In genomic region chr4:112516076-112516385, GRCh38 we compare ENCODE assay signal across 8 cellular contexts. TPM values are rescaled to one million over a fixed set of nuclear protein-coding genes. Genes with fewer than 3 reads are reported as not detected.
DNase-seq lines count a peak whose midpoint lies in the region; ATAC-seq and TF ChIP-seq lines count a peak whose summit lies in the region.

NEUROG2 (minus strand) TSS chr4:112516180; CDS start chr4:112515475, 705 bp downstream.

- intact Hi-C loops in activated CD4-positive, alpha-beta memory T cell treated with anti-CD3 and anti-CD28 coated beads for 36 hours (cut with micrococcal nuclease): loop anchor here (5.0 to 10.0 kb wide), 2 partner anchors 1249 to 1884 kb away; partner anchors contain the start of gene CAMK2D

- CTCF ChIA-PET in HEK293T (lab: Yijun Ruan, JAX): interaction anchor here (0.7 to 1.9 kb wide), 3 partner anchors 8 to 249 kb away, joined by 3 to 5 read pairs (median 5); no protein-coding TSS in a partner anchor
- CTCF ChIA-PET in activated CD4-positive, alpha-beta memory T cell treated with anti-CD3 and anti-CD28 coated beads for 36 hours (lab: Charles Lee): interaction anchor here (0.7 to 1.7 kb wide), 6 partner anchors 8 to 284 kb away, joined by 3 to 8 read pairs (median 4); partner anchors contain the start of gene AP1AR

- no peak within 1 kb of the TSS for H3K27ac Mint-ChIP-seq in activated CD4-positive, alpha-beta memory T cell treated with anti-CD3 and anti-CD28 coated beads for 36 hours
- peak within 1 kb of the TSS; percentile 72 for H3K27ac Mint-ChIP-seq in stimulated activated memory B cell treated with anti-CD40 and anti-IgM and Interleukin-4, amounts not matched to agents 10 μg/mL and 1 μg/mL and 100 μg/mL, for 72 hours

- ATAC-seq in stimulated activated memory B cell treated with anti-CD40 and anti-IgM and Interleukin-4, amounts not matched to agents 10 μg/mL and 1 μg/mL and 100 μg/mL, for 72 hours: peak; percentile 24

- POLR2A ChIA-PET in HEK293T (lab: Yijun Ruan, JAX): interaction anchor here (0.9 to 1.2 kb wide), 3 partner anchors 8 to 284 kb away, joined by 3 read pairs; no protein-coding TSS in a partner anchor
- POLR2A ChIA-PET in activated CD4-positive, alpha-beta memory T cell treated with anti-CD3 and anti-CD28 coated beads for 36 hours (lab: Charles Lee): interaction anchor here (0.9 to 1.1 kb wide), 2 partner anchors 228 to 231 kb away, joined by 3 to 4 read pairs; no protein-coding TSS in a partner anchor

- H3K4me3 ChIP-seq in iPS-11a (ENCODE audit: low read depth, low read length): peak within 1 kb of the TSS; percentile 39

- no peaks in the 10 kb centered on the region for H3K9me3 Mint-ChIP-seq in activated CD4-positive, alpha-beta memory T cell treated with anti-CD3 and anti-CD28 coated beads for 36 hours
- peaks cover 3% of the 10 kb centered on the region for H3K9me3 Mint-ChIP-seq in stimulated activated memory B cell treated with anti-CD40 and anti-IgM and Interleukin-4, amounts not matched to agents 10 μg/mL and 1 μg/mL and 100 μg/mL, for 72 hours

- peaks cover 45% of the 10 kb centered on the region for H3K4me1 Mint-ChIP-seq in activated CD4-positive, alpha-beta memory T cell treated with anti-CD3 and anti-CD28 coated beads for 36 hours (ENCODE audit: low read depth)
- H3K4me1 Mint-ChIP-seq in stimulated activated memory B cell treated with anti-CD40 and anti-IgM and Interleukin-4, amounts not matched to agents 10 μg/mL and 1 μg/mL and 100 μg/mL, for 72 hours: peaks cover 57% of the 10 kb centered on the region

- H3K4me3 Mint-ChIP-seq in activated CD4-positive, alpha-beta memory T cell treated with anti-CD3 and anti-CD28 coated beads for 36 hours: peak within 1 kb of the TSS; percentile 94
- H3K4me3 Mint-ChIP-seq in stimulated activated memory B cell treated with anti-CD40 and anti-IgM and Interleukin-4, amounts not matched to agents 10 μg/mL and 1 μg/mL and 100 μg/mL, for 72 hours: peak within 1 kb of the TSS; percentile 90

- peaks cover 5% of the 10 kb centered on the region for H3K36me3 Mint-ChIP-seq in activated CD4-positive, alpha-beta memory T cell treated with anti-CD3 and anti-CD28 coated beads for 36 hours
- no peaks in the 10 kb centered on the region for H3K36me3 Mint-ChIP-seq in stimulated activated memory B cell treated with anti-CD40 and anti-IgM and Interleukin-4, amounts not matched to agents 10 μg/mL and 1 μg/mL and 100 μg/mL, for 72 hours

- DNase-seq in HEK293T (ENCODE audit: extremely low spot score): peak; percentile 52
- no peak for DNase-seq in activated CD4-positive, alpha-beta memory T cell treated with anti-CD3 and anti-CD28 coated beads for 36 hours
- no peak for DNase-seq in ureter (ENCODE audit: low spot score)
- DNase-seq in stimulated activated CD4-positive, alpha-beta T cell treated with anti-CD3 and anti-CD28 coated beads, Interleukin-2, amount 100 ng/mL, for 24 hours: no peak
- DNase-seq in HuH-7 (ENCODE audit: low spot score): no peak
- DNase-seq in OCI-M2 (lab: John Stamatoyannopoulos, UW; ENCODE audit: unreplicated experiment): no peak

- peaks cover 89% of the 10 kb centered on the region for H3K27me3 Mint-ChIP-seq in activated CD4-positive, alpha-beta memory T cell treated with anti-CD3 and anti-CD28 coated beads for 36 hours
- H3K27me3 Mint-ChIP-seq in stimulated activated memory B cell treated with anti-CD40 and anti-IgM and Interleukin-4, amounts not matched to agents 10 μg/mL and 1 μg/mL and 100 μg/mL, for 72 hours: peaks cover 96% of the 10 kb centered on the region

TF ChIP-seq in HEK293T, 16 proteins besides CTCF, POLR2A, EP300 and RAD21:
- TF ChIP-seq FOXA1 (IDR thresholded peaks at IDR 0.05): no peak
- TF ChIP-seq FOXK2 (IDR thresholded peaks at IDR 0.05): no peak
- TF ChIP-seq SUZ12 (IDR thresholded peaks at IDR 0.05): no peak
- TF ChIP-seq ELF4 (IDR thresholded peaks at IDR 0.05): no peak
- no peak for TF ChIP-seq ZNF384 (IDR thresholded peaks at IDR 0.05)

RNA-seq across cellular contexts. Expression of gene NEUROG2, which starts in this region (rescaled TPM):
- not detected for total RNA-seq in activated CD4-positive, alpha-beta memory T cell treated with anti-CD3 and anti-CD28 coated beads for 36 hours
- total RNA-seq in ureter: not detected
